8 cellular contexts compared by ENCODE assay signal in genomic region chr15:59803293-59803966, GRCh38.
A peak's percentile ranks its signal among the peaks of the same experiment; 100 is the strongest.
DNase-seq lines count a peak whose midpoint lies in the region; ATAC-seq, FAIRE-seq and TF ChIP-seq lines count a peak whose summit lies in the region.
"Not testable (repeated sequence)": the region's sequence is repeated elsewhere in the genome, so short reads cannot be mapped to it uniquely, and the experiment has no call there.

No MANE protein-coding gene starts in this region.

- H3K27ac Mint-ChIP-seq in CD4-positive, alpha-beta memory T cell: peak overlapping the region; percentile 93 to 99 (median 98)
- H3K27ac Mint-ChIP-seq in T-helper 17 cell: peak overlapping the region; percentile 98
- H3K27ac Mint-ChIP-seq in astrocyte (ENCODE audit: unreplicated experiment): not testable (repeated sequence)

- H3K27me3 ChIP-seq in CD4-positive, alpha-beta memory T cell (ENCODE audit: insufficient read depth, low read length); astrocyte (ENCODE audit: insufficient read depth, low read length); hepatocyte; neuronal stem cell (ENCODE audit: control insufficient read depth in 3 of 3, insufficient read depth in 3 of 3, low read depth in 1 of 3, low read length in 3 of 3): not testable (repeated sequence)

- not testable (repeated sequence) for H3K14ac ChIP-seq in neuronal stem cell (ENCODE audit: low read length)

- not testable (repeated sequence) for H3K23ac ChIP-seq in neuronal stem cell (ENCODE audit: low read depth, low read length, poor library complexity)

- peaks cover 18 to 22% of the 10 kb centered on the region in 2 donors for H3K36me3 Mint-ChIP-seq in CD4-positive, alpha-beta memory T cell
- H3K36me3 Mint-ChIP-seq in T-helper 17 cell (ENCODE audit: low read depth); astrocyte (ENCODE audit: low read depth, unreplicated experiment): not testable (repeated sequence)

- CTCF ChIA-PET in CD4-positive, alpha-beta memory T cell (lab: Charles Lee; ENCODE audit: partially characterized antibody): interaction anchor here (0.9 to 2.9 kb wide), 12 partner anchors 9 to 523 kb away, joined by 3 to 18 read pairs (median 4); no protein-coding TSS in a partner anchor

- ATAC-seq in T-helper 17 cell: peak; percentile 85

- peaks cover 42 to 60% (median 51%) of the 10 kb centered on the region in 4 donors for H3K4me1 Mint-ChIP-seq in CD4-positive, alpha-beta memory T cell
- peaks cover 31% of the 10 kb centered on the region for H3K4me1 Mint-ChIP-seq in T-helper 17 cell
- not testable (repeated sequence) for H3K4me1 Mint-ChIP-seq in astrocyte (ENCODE audit: low read depth, unreplicated experiment)

- H4K20me1 ChIP-seq in astrocyte (ENCODE audit: insufficient read depth, low read length); hepatocyte (ENCODE audit: insufficient read depth, poor library complexity, severe bottlenecking): not testable (repeated sequence)

- H4K91ac ChIP-seq in neuronal stem cell (ENCODE audit: low read depth, low read length, poor library complexity): not testable (repeated sequence)

- H2BK12ac ChIP-seq in neuronal stem cell (ENCODE audit: low read length): peak overlapping the region; percentile 46

- DNase-seq in CD4-positive, alpha-beta memory T cell: peak; percentile 86 to 90 (median 89)
- DNase-seq in NCI-H1105 treated with DMSO at 0.1 percent for 48 hours (lab: John Stamatoyannopoulos, UW) (peak; percentile 53), T-helper 17 cell (peak; percentile 32 to 68 (median 63)), hepatocyte (ENCODE audit: low spot score) (peak; percentile 60), neuronal stem cell (ENCODE audit: low spot score) (peak; percentile 14)
- peak; percentile 13 for DNase-seq in activated CD8-positive, alpha-beta memory T cell treated with anti-CD3 and anti-CD28 coated beads, Interleukin-2, amount 50 U/mL, for 24 hours (ENCODE audit: extremely low read depth)
- DNase-seq in astrocyte (ENCODE audit: low read depth): not testable (repeated sequence)
- DNase-seq in stimulated activated CD8-positive, alpha-beta memory T cell treated with anti-CD3 and anti-CD28 coated beads, Interleukin-2, amount 100 ng/mL, for 48 hours (ENCODE audit: low read depth in 2 of 2): peak; percentile 12 to 44

- not testable (repeated sequence) for H3K9ac ChIP-seq in astrocyte (ENCODE audit: low read length); neuronal stem cell (ENCODE audit: low read depth, low read length, poor library complexity)

- H3K27ac ChIP-seq in CD4-positive, alpha-beta memory T cell (ENCODE audit: low read depth, low read length): peak overlapping the region; percentile 57
- H3K27ac ChIP-seq in astrocyte (ENCODE audit: low read depth, low read length); neuronal stem cell (replicated peaks; ENCODE audit: low read length): not testable (repeated sequence)
- peak overlapping the region; percentile 20 for H3K27ac ChIP-seq in hepatocyte

- not testable (repeated sequence) for H2BK15ac ChIP-seq in neuronal stem cell (ENCODE audit: low read length)

- H3K27me3 Mint-ChIP-seq in CD4-positive, alpha-beta memory T cell; T-helper 17 cell; astrocyte (ENCODE audit: low read depth, unreplicated experiment): not testable (repeated sequence)

- not testable (repeated sequence) for H3K4ac ChIP-seq in neuronal stem cell (ENCODE audit: low read length)

- peaks cover 51% of the 10 kb centered on the region for H3K4me1 ChIP-seq in CD4-positive, alpha-beta memory T cell (ENCODE audit: insufficient read depth, low read length)
- H3K4me1 ChIP-seq in astrocyte (ENCODE audit: insufficient read depth, low read length); hepatocyte (ENCODE audit: insufficient read depth); neuronal stem cell (ENCODE audit: control insufficient read depth in 2 of 2, insufficient read depth in 1 of 2, low read depth in 1 of 2, low read length in 2 of 2): not testable (repeated sequence)

- not testable (repeated sequence) for TF ChIP-seq CTCF in astrocyte (IDR thresholded peaks at IDR 0.05; ENCODE audit: insufficient read depth, low read depth, low read length); hepatocyte (IDR thresholded peaks at IDR 0.05; ENCODE audit: poor library complexity)

- H2BK120ac ChIP-seq in neuronal stem cell (ENCODE audit: low read depth, low read length): not testable (repeated sequence)

- POLR2A ChIA-PET in CD4-positive, alpha-beta memory T cell (lab: Charles Lee; ENCODE audit: partially characterized antibody): interaction anchor here (0.6 to 3.2 kb wide), 19 partner anchors 9 to 595 kb away, joined by 3 to 39 read pairs (median 4); partner anchors contain the start of genes BNIP2, FOXB1 and GTF2A2

- peak overlapping the region; percentile 43 for H4K8ac ChIP-seq in neuronal stem cell (ENCODE audit: low read depth, low read length)

- peaks cover 0 to 44% (median 26%) of the 10 kb centered on the region in 8 donors for H3K9me3 Mint-ChIP-seq in CD4-positive, alpha-beta memory T cell
- not testable (repeated sequence) for H3K9me3 Mint-ChIP-seq in astrocyte (ENCODE audit: unreplicated experiment)

- not testable (repeated sequence) for H3K9me2 ChIP-seq in hepatocyte (replicated peaks; ENCODE audit: insufficient read depth)

- intact Hi-C loops in CD4-positive, alpha-beta memory T cell (cut with micrococcal nuclease): loop anchor here (1.0 to 5.0 kb wide), 5 partner anchors 9 to 116 kb away; partner anchors contain the start of gene BNIP2

- H3K36me3 ChIP-seq in CD4-positive, alpha-beta memory T cell (ENCODE audit: insufficient read depth, low read length); astrocyte (ENCODE audit: insufficient read depth, low read length); hepatocyte (replicated peaks; ENCODE audit: insufficient read depth, low read depth); neuronal stem cell (replicated peaks in 1 of 2; ENCODE audit: control insufficient read depth in 2 of 2, insufficient read depth in 2 of 2, low read length in 2 of 2): not testable (repeated sequence)

- H3K18ac ChIP-seq in neuronal stem cell (ENCODE audit: low read length): peak overlapping the region; percentile 57

- H3K4me2 ChIP-seq in astrocyte (ENCODE audit: low read length): peak overlapping the region; percentile 41
- peak overlapping the region; percentile 82 for H3K4me2 ChIP-seq in hepatocyte
- peak overlapping the region; percentile 11 for H3K4me2 ChIP-seq in neuronal stem cell (ENCODE audit: insufficient read depth, low read length, poor library complexity, severe bottlenecking)

- not testable (repeated sequence) for H2BK5ac ChIP-seq in neuronal stem cell (ENCODE audit: low read length)

- WGBS in hepatocyte (ENCODE audit: low lambda C conversion rate, missing lambda C conversion rate): 29% methylated on average over 19 of the region's 19 CpGs
- no CpG with 5 or more reads among the region's 19 CpGs for WGBS in neuronal stem cell (ENCODE audit: extremely low coverage in 2 of 2, insufficient read length in 2 of 2, insufficient replicate concordance in 1 of 2), 2 donors

- not testable (repeated sequence) for H3K79me1 ChIP-seq in neuronal stem cell (ENCODE audit: low read depth, low read length)

- FAIRE-seq in astrocyte (lab: Jason Lieb, UNC): not testable (repeated sequence)

- H3K4me3 Mint-ChIP-seq in CD4-positive, alpha-beta memory T cell: peak overlapping the region; percentile 74 to 90 (median 87)
- peak overlapping the region; percentile 58 for H3K4me3 Mint-ChIP-seq in T-helper 17 cell
- H3K4me3 Mint-ChIP-seq in astrocyte (ENCODE audit: unreplicated experiment): not testable (repeated sequence)

- not testable (repeated sequence) for H3K79me2 ChIP-seq in astrocyte (ENCODE audit: insufficient read depth, low read length); hepatocyte

- H2AK5ac ChIP-seq in neuronal stem cell (ENCODE audit: low read depth, low read length): not testable (repeated sequence)

- H2AFZ ChIP-seq in astrocyte (ENCODE audit: low read depth, low read length) (peak overlapping the region; percentile 17), hepatocyte (peak overlapping the region; percentile 93), neuronal stem cell (ENCODE audit: low read length) (peak overlapping the region; percentile 93)

- H3K4me3 ChIP-seq in CD4-positive, alpha-beta memory T cell (ENCODE audit: low read length in 2 of 2): peak overlapping the region in 1 of 2 donors; percentile 46
- H3K4me3 ChIP-seq in astrocyte (ENCODE audit: insufficient read depth, low read depth, low read length); hepatocyte: not testable (repeated sequence)
- peak overlapping the region in 1 of 2 donors; percentile 33 for H3K4me3 ChIP-seq in neuronal stem cell (ENCODE audit: low read length in 2 of 2)

- H3K9me3 ChIP-seq in CD4-positive, alpha-beta memory T cell (ENCODE audit: control insufficient read depth in 1 of 2, low read length in 2 of 2); T-helper 17 cell (ENCODE audit: control insufficient read depth, low read length, poor library complexity, severe bottlenecking); astrocyte (ENCODE audit: insufficient read depth, low read depth, low read length); hepatocyte (ENCODE audit: low read depth); neuronal stem cell (replicated peaks in 1 of 2; ENCODE audit: control insufficient read depth in 2 of 2, insufficient read depth in 1 of 2, low read depth in 1 of 2, low read length in 2 of 2): not testable (repeated sequence)

Comparison
In these comparisons a context has a peak if more than half of its experiments do, and no peak if none do; other contexts are left out.
1. H2AFZ ChIP-seq: peak in every context shown above with its lines; median percentile 93 in hepatocyte; 93 in neuronal stem cell; 17 in astrocyte.
2. H3K4me2 ChIP-seq: peak in every context shown above with its lines; median percentile 82 in hepatocyte; 41 in astrocyte; 11 in neuronal stem cell.